29 cellular contexts compared by ENCODE assay signal in genomic region chr5:15528476-15528875, GRCh38.
"Had no signal": no experiment of that assay in that cellular context is flagged by ENCODE, and none has a peak within 500 bp of the region (broad histone marks: within the 10 kb centered on the region; RNA-seq: fewer than 3 reads in every experiment).

No MANE protein-coding gene starts in this region.

- FAIRE-seq: urothelium cell line had no signal

- H3K4me1 Mint-ChIP-seq: stimulated activated effector memory CD8-positive, alpha-beta T cell treated with anti-CD3 and anti-CD28 coated beads, Interleukin-12 subunit alpha, Interleukin-12 subunit beta, amount 100 ng/mL, for 72 hours; stimulated activated memory B cell treated with anti-CD40 and anti-IgM and Interleukin-4, amounts not matched to agents 10 μg/mL and 1 μg/mL and 100 μg/mL, for 72 hours; stimulated activated naive B cell treated with anti-CD40 and anti-IgM and Interleukin-4, amounts not matched to agents 10 μg/mL and 1 μg/mL and 100 μg/mL, for 72 hours; stimulated activated naive CD8-positive, alpha-beta T cell treated with anti-CD3 and anti-CD28 coated beads, Interleukin-15, amount 100 ng/mL, for 72 hours had no signal

- H3K27ac ChIP-seq: stomach, suprapubic skin, testis, thoracic aorta, thyroid gland, tibial artery, tibial nerve, transverse colon, upper lobe of left lung, upper lobe of right lung, uterus, vagina had no signal

- H3K27ac Mint-ChIP-seq: stimulated activated effector memory CD8-positive, alpha-beta T cell treated with anti-CD3 and anti-CD28 coated beads, Interleukin-12 subunit alpha, Interleukin-12 subunit beta, amount 100 ng/mL, for 72 hours; stimulated activated memory B cell treated with anti-CD40 and anti-IgM and Interleukin-4, amounts not matched to agents 10 μg/mL and 1 μg/mL and 100 μg/mL, for 72 hours; stimulated activated naive B cell treated with anti-CD40 and anti-IgM and Interleukin-4, amounts not matched to agents 10 μg/mL and 1 μg/mL and 100 μg/mL, for 72 hours; stimulated activated naive CD8-positive, alpha-beta T cell treated with anti-CD3 and anti-CD28 coated beads, Interleukin-15, amount 100 ng/mL, for 72 hours; stimulated activated naive CD8-positive, alpha-beta T cell treated with anti-CD3 and anti-CD28 coated beads, Interleukin-15, Interleukin-2, amounts not matched to agents 100 ng/mL and 50 ng/mL, for 24 hours; type B pancreatic cell had no signal

- H3K27me3 ChIP-seq: stomach, suprapubic skin, testis, thyroid gland, tibial artery, tibial nerve, transverse colon, upper lobe of left lung, upper lobe of right lung, uterus, vagina had no signal

- H3K9me3 Mint-ChIP-seq: type B pancreatic cell had no signal

- H3K9me3 ChIP-seq: stomach, suprapubic skin, testis, thoracic aorta, thyroid gland, tibial artery, tibial nerve, transverse colon, upper lobe of left lung, upper lobe of right lung, uterus, vagina had no signal

- H3K4me3 Mint-ChIP-seq: stimulated activated effector memory CD8-positive, alpha-beta T cell treated with anti-CD3 and anti-CD28 coated beads, Interleukin-12 subunit alpha, Interleukin-12 subunit beta, amount 100 ng/mL, for 72 hours; stimulated activated memory B cell treated with anti-CD40 and anti-IgM and Interleukin-4, amounts not matched to agents 10 μg/mL and 1 μg/mL and 100 μg/mL, for 72 hours; stimulated activated naive B cell treated with anti-CD40 and anti-IgM and Interleukin-4, amounts not matched to agents 10 μg/mL and 1 μg/mL and 100 μg/mL, for 72 hours; stimulated activated naive CD8-positive, alpha-beta T cell treated with anti-CD3 and anti-CD28 coated beads, Interleukin-15, amount 100 ng/mL, for 72 hours; stimulated activated naive CD8-positive, alpha-beta T cell treated with anti-CD3 and anti-CD28 coated beads, Interleukin-15, Interleukin-2, amounts not matched to agents 100 ng/mL and 50 ng/mL, for 24 hours; type B pancreatic cell had no signal

- H3K36me3 ChIP-seq: stomach, suprapubic skin, thoracic aorta, thyroid gland, tibial artery, tibial nerve, transverse colon, upper lobe of left lung, upper lobe of right lung, uterus, vagina had no signal

- DNase-seq: stimulated activated CD4-positive, alpha-beta T cell treated with anti-CD3 and anti-CD28 coated beads, Interleukin-2, amount 100 ng/mL, for 48 hours; stimulated activated CD4-positive, alpha-beta T cell treated with anti-CD3 and anti-CD28 coated beads, Interleukin-4, amount 100 ng/mL, for 1 hour; stimulated activated CD4-positive, alpha-beta T cell treated with anti-CD3 and anti-CD28 coated beads, Interleukin-4, amount 100 ng/mL, for 24 hours; stimulated activated CD4-positive, alpha-beta T cell treated with anti-CD3 and anti-CD28 coated beads, Interleukin-4, amount 100 ng/mL, for 4 hours; stimulated activated CD8-positive, alpha-beta memory T cell treated with anti-CD3 and anti-CD28 coated beads, Interleukin-4, amount 100 ng/mL, for 48 hours; stimulated activated naive B cell treated with anti-CD40 and anti-IgM and Interleukin-4, amounts not matched to agents 10 μg/mL and 1 μg/mL and 100 μg/mL, for 72 hours; stimulated activated naive CD4-positive, alpha-beta T cell; stimulated activated naive CD4-positive, alpha-beta T cell treated with Interleukin-2 at 50 U/mL for 16 hours; stimulated activated naive CD8-positive, alpha-beta T cell treated with anti-CD3 and anti-CD28 coated beads, Interleukin-15, amount 100 ng/mL, for 72 hours; stimulated activated naive CD8-positive, alpha-beta T cell treated with anti-CD3 and anti-CD28 coated beads, Interleukin-15, Interleukin-2, amounts not matched to agents 100 U/mL and 50 U/mL, for 24 hours; stomach; substantia nigra; testis; thyroid gland; tibial artery; transverse colon; trophoblast cell; upper lobe of left lung; upper lobe of right lung; uterus had no signal

- H3K4me1 ChIP-seq: stomach, testis, thyroid gland, transverse colon, uterus had no signal

- H3K27me3 Mint-ChIP-seq: stimulated activated memory B cell treated with anti-CD40 and anti-IgM and Interleukin-4, amounts not matched to agents 10 μg/mL and 1 μg/mL and 100 μg/mL, for 72 hours; stimulated activated naive B cell treated with anti-CD40 and anti-IgM and Interleukin-4, amounts not matched to agents 10 μg/mL and 1 μg/mL and 100 μg/mL, for 72 hours; stimulated activated naive CD8-positive, alpha-beta T cell treated with anti-CD3 and anti-CD28 coated beads, Interleukin-15, amount 100 ng/mL, for 72 hours; stimulated activated naive CD8-positive, alpha-beta T cell treated with anti-CD3 and anti-CD28 coated beads, Interleukin-15, Interleukin-2, amounts not matched to agents 100 ng/mL and 50 ng/mL, for 24 hours; type B pancreatic cell had no signal

- H3K36me3 Mint-ChIP-seq: stimulated activated effector memory CD8-positive, alpha-beta T cell treated with anti-CD3 and anti-CD28 coated beads, Interleukin-12 subunit alpha, Interleukin-12 subunit beta, amount 100 ng/mL, for 72 hours; stimulated activated memory B cell treated with anti-CD40 and anti-IgM and Interleukin-4, amounts not matched to agents 10 μg/mL and 1 μg/mL and 100 μg/mL, for 72 hours; stimulated activated naive B cell treated with anti-CD40 and anti-IgM and Interleukin-4, amounts not matched to agents 10 μg/mL and 1 μg/mL and 100 μg/mL, for 72 hours had no signal

- ATAC-seq: stimulated activated effector memory CD8-positive, alpha-beta T cell treated with anti-CD3 and anti-CD28 coated beads, Interleukin-12 subunit alpha, Interleukin-12 subunit beta, amount 100 ng/mL, for 72 hours; stimulated activated memory B cell treated with anti-CD40 and anti-IgM and Interleukin-4, amounts not matched to agents 10 μg/mL and 1 μg/mL and 100 μg/mL, for 72 hours; stimulated activated naive B cell treated with anti-CD40 and anti-IgM and Interleukin-4, amounts not matched to agents 10 μg/mL and 1 μg/mL and 100 μg/mL, for 72 hours; stimulated activated naive CD8-positive, alpha-beta T cell treated with anti-CD3 and anti-CD28 coated beads, Interleukin-15, amount 100 ng/mL, for 72 hours; stimulated activated naive CD8-positive, alpha-beta T cell treated with anti-CD3 and anti-CD28 coated beads, Interleukin-15, Interleukin-2, amounts not matched to agents 100 U/mL and 50 U/mL, for 24 hours; upper lobe of right lung had no signal

- H3K4me3 ChIP-seq: stomach, suprapubic skin, testis, thoracic aorta, thyroid gland, tibial artery, tibial nerve, transverse colon, upper lobe of left lung, upper lobe of right lung, uterus, vagina had no signal
